21 cellular contexts compared by ENCODE assay signal in genomic region chr6:97812940-97813339, GRCh38.
A peak's percentile ranks its signal among the peaks of the same experiment; 100 is the strongest.
DNase-seq lines count a peak whose midpoint lies in the region; ATAC-seq, FAIRE-seq and TF ChIP-seq lines count a peak whose summit lies in the region.
"Had no signal": no experiment of that assay in that cellular context is flagged by ENCODE, and none has a peak within 500 bp of the region (broad histone marks: within the 10 kb centered on the region; RNA-seq: fewer than 3 reads in every experiment).

No MANE protein-coding gene starts in this region.

- TF ChIP-seq EP300 in H1 (IDR thresholded peaks at IDR 0.05; ENCODE audit: borderline replicate concordance in 1 of 2, low read depth in 2 of 2, low read length in 2 of 2) = peak in 1 of 2 experiments; percentile 63; a peak in 1 of 3 replicates

- H3K4me1 ChIP-seq in HUES64 (ENCODE audit: insufficient read depth, low read length) (peaks cover 22% of the 10 kb centered on the region), H1 (replicated peaks in 1 of 4; ENCODE audit: control insufficient read depth in 3 of 4, insufficient read depth in 4 of 4, low read length in 3 of 4) (peaks cover 0 to 11% (median 7%) of the 10 kb centered on the region in 4 experiments; a peak in 4 of 7 replicates), prostate gland (replicated peaks) (no peaks in the 10 kb centered on the region)
- H3K4me1 ChIP-seq: A549, BE2C had no signal

- H2BK12ac ChIP-seq in H1 (ENCODE audit: low read depth, low read length) = no peak overlapping the region

- H3K9me3 ChIP-seq in HUES64 (ENCODE audit: insufficient read depth, low read depth, low read length) (no peaks in the 10 kb centered on the region), H1 (ENCODE audit: insufficient read depth in 2 of 2, low read depth in 1 of 2, low read length in 1 of 2) (no peaks in the 10 kb centered on the region), prostate gland (no peaks in the 10 kb centered on the region)
- H3K9me3 ChIP-seq: A549, BE2C had no signal

- no peaks in the 10 kb centered on the region for H3K23me2 ChIP-seq in H1 (ENCODE audit: low read depth, low read length)

- H4K91ac ChIP-seq in H1 (replicated peaks; ENCODE audit: insufficient read length, low read length) = no peak overlapping the region

- H2BK20ac ChIP-seq in H1 (ENCODE audit: low read length) = no peak overlapping the region

- DNase-seq in H1 (ENCODE audit: low read depth in 1 of 2, low spot score in 2 of 2) (no peak), iPS-NIHi11 (ENCODE audit: low spot score) (peak; percentile 14), Right ventricle myocardium inferior (ENCODE audit: missing footprints) (no peak), left ventricle myocardium superior (no peak), prostate gland (ENCODE audit: low spot score) (no peak)
- DNase-seq: BE2C; CD4-positive, alpha-beta memory T cell; DMS153; DMS79 treated with DMSO at 0.1 percent for 48 hours; EL; HCEC 1CT; HFFc6; IMR-90; KG1 had no signal

- H3K4ac ChIP-seq in H1 (replicated peaks; ENCODE audit: insufficient read length, low read depth, low read length) = no peak overlapping the region

- CTCF ChIA-PET in H1 (lab: Charles Lee; ENCODE audit: partially characterized antibody) = interaction anchor here (1.1 to 1.7 kb wide), 2 partner anchors 9 to 12 kb away, joined by 3 to 7 read pairs; no protein-coding TSS in a partner anchor

- intact Hi-C loops in Right ventricle myocardium inferior (cut with DNase I) (no loop called here), left ventricle myocardium superior (cut with micrococcal nuclease) (no loop called here), prostate gland (cut with DNase I) (no loop called here)

- no peak overlapping the region for H2BK120ac ChIP-seq in H1 (replicated peaks; ENCODE audit: low read depth, low read length)

- H3K4me3 ChIP-seq in HUES64 (ENCODE audit: low read length) (no peak overlapping the region), H1 (ENCODE audit: extremely low read depth in 1 of 4, insufficient read depth in 2 of 4, low read depth in 3 of 4, low read length in 4 of 4) (no peak overlapping the region), prostate gland (no peak overlapping the region)
- H3K4me3 ChIP-seq: A549 had no signal

- ATAC-seq in Right ventricle myocardium inferior (no peak), left ventricle myocardium superior (no peak), GM21526 (IDR thresholded peaks at IDR 0.05; ENCODE audit: low FRiP score, unreplicated experiment) (no peak)
- ATAC-seq: A549 had no signal

- no peak overlapping the region for H4K8ac ChIP-seq in H1 (ENCODE audit: extremely low read depth, insufficient read depth, low read length)

- H3K27ac ChIP-seq in HUES64 (ENCODE audit: low read depth, low read length) = peak overlapping the region; percentile 16; the same call in 1 of the 2 replicates
- no peak overlapping the region for H3K27ac ChIP-seq in H1 (ENCODE audit: low read depth, low read length)
- no peak overlapping the region for H3K27ac ChIP-seq in prostate gland
- H3K27ac ChIP-seq: A549, C4-2B, HL-60 had no signal

- no peak for FAIRE-seq in H1 (lab: Jason Lieb, UNC)
- FAIRE-seq: A549, G401.6, GM12892 had no signal

- no peak overlapping the region for H2AK5ac ChIP-seq in H1 (ENCODE audit: low read depth, low read length)

- no peak overlapping the region for H3K18ac ChIP-seq in H1 (ENCODE audit: extremely low read depth, low read length)

- H4K5ac ChIP-seq in H1 (ENCODE audit: insufficient read length, low read depth, low read length) = no peak overlapping the region

- H3K27me3 ChIP-seq in HUES64 (ENCODE audit: insufficient read depth, low read length) (no peaks in the 10 kb centered on the region), H1 (replicated peaks in 1 of 4; ENCODE audit: control insufficient read depth in 3 of 4, extremely low read depth in 1 of 4, insufficient read depth in 3 of 4, low read length in 3 of 4) (no peaks in the 10 kb centered on the region), prostate gland (replicated peaks; ENCODE audit: insufficient read depth) (no peaks in the 10 kb centered on the region)

- H3K56ac ChIP-seq in H1 (replicated peaks; ENCODE audit: insufficient read length, low read depth, low read length) = no peak overlapping the region

- no peak overlapping the region for H3K23ac ChIP-seq in H1 (ENCODE audit: insufficient read length)

- H2BK15ac ChIP-seq in H1 (ENCODE audit: low read length) = no peak overlapping the region

- no peak for TF ChIP-seq RAD21 in H1 (IDR thresholded peaks at IDR 0.05 in 1 of 2, conservative IDR thresholded peaks at IDR 0.05 in 1 of 2; ENCODE audit: low read depth in 2 of 2, low read length in 2 of 2)

- H3K4me2 ChIP-seq in H1 (ENCODE audit: insufficient read depth in 1 of 2, low read depth in 2 of 2, low read length in 2 of 2) = no peak overlapping the region
- H3K4me2 ChIP-seq: A549 had no signal

- H2AFZ ChIP-seq in H1 (ENCODE audit: low read length) = no peak overlapping the region

- H3K79me2 ChIP-seq in H1 (ENCODE audit: control insufficient read depth in 1 of 2, insufficient read depth in 2 of 2, low read length in 2 of 2) = no peaks in the 10 kb centered on the region

- no peak overlapping the region for H2BK5ac ChIP-seq in H1 (ENCODE audit: low read depth, low read length)

- no peaks in the 10 kb centered on the region for H4K20me1 ChIP-seq in H1 (replicated peaks in 1 of 2; ENCODE audit: control insufficient read depth in 1 of 2, insufficient read depth in 2 of 2, low read length in 2 of 2)

- TF ChIP-seq CTCF in H1 (IDR thresholded peaks at IDR 0.05; ENCODE audit: control extremely low read depth in 1 of 3, insufficient read depth in 1 of 3, low read depth in 1 of 3, low read length in 3 of 3) (no peak), prostate gland (IDR thresholded peaks at IDR 0.05) (no peak)

- H3K79me1 ChIP-seq in H1 (ENCODE audit: low read depth, low read length) = no peaks in the 10 kb centered on the region

- TF ChIP-seq POLR2A in H1 (IDR thresholded peaks at IDR 0.05; ENCODE audit: control extremely low read depth in 1 of 2, low read depth in 2 of 2, low read length in 2 of 2) = no peak
- TF ChIP-seq POLR2A in prostate gland (IDR thresholded peaks at IDR 0.05) = no peak

- no peak overlapping the region for H3K9ac ChIP-seq in HUES64 (ENCODE audit: low read depth, low read length)
- no peak overlapping the region for H3K9ac ChIP-seq in H1 (replicated peaks in 1 of 4; ENCODE audit: extremely low read depth in 1 of 4, low read depth in 3 of 4, low read length in 3 of 4)

- POLR2A ChIA-PET in H1 (lab: Charles Lee; ENCODE audit: partially characterized antibody) = interaction anchor here (1.5 kb wide), 1 partner anchor 9 kb away, joined by 4 read pairs; no protein-coding TSS in a partner anchor

- H3K14ac ChIP-seq in H1 (ENCODE audit: insufficient read length) = no peak overlapping the region

- H3K36me3 ChIP-seq in HUES64 (ENCODE audit: insufficient read depth, low read length) = no peaks in the 10 kb centered on the region
- H3K36me3 ChIP-seq in H1 (ENCODE audit: control insufficient read depth in 2 of 4, insufficient read depth in 4 of 4, low read length in 3 of 4) = no peaks in the 10 kb centered on the region
- H3K36me3 ChIP-seq in prostate gland = no peaks in the 10 kb centered on the region
- H3K36me3 ChIP-seq: BE2C had no signal

TF ChIP-seq in H1, 55 proteins besides CTCF, POLR2A, EP300 and RAD21:
- peak; percentile 99 for TF ChIP-seq TEAD4 (IDR thresholded peaks at IDR 0.05; ENCODE audit: low read depth, low read length)
- TF ChIP-seq HDAC2 (IDR thresholded peaks at IDR 0.05; ENCODE audit: borderline replicate concordance in 1 of 2, low read depth in 2 of 2, low read length in 2 of 2) = no peak
